Comparison of ENCODE assay signal across 7 cellular contexts in genomic region chr15:31489801-31490646, GRCh38.
DNase-seq lines count a peak whose midpoint lies in the region; ATAC-seq, FAIRE-seq and TF ChIP-seq lines count a peak whose summit lies in the region.

No MANE protein-coding gene starts in this region.

- dilution Hi-C loops in mammary epithelial cell (cut with HindIII; ENCODE audit: low sequenced_read_pairs) (loop anchor here (25.0 kb wide), 1 partner anchor 378 kb away; the partner anchor contains the start of gene TRPM1), keratinocyte (cut with MboI; ENCODE audit: extremely low pct_ligation_motif_present, low sequenced_read_pairs) (no loop called here)

- no peak overlapping the region for H3K4me3 ChIP-seq in HAP-1
- no peak overlapping the region for H3K4me3 ChIP-seq in mammary epithelial cell (replicated peaks in 1 of 3; ENCODE audit: insufficient read depth in 1 of 3, low read depth in 2 of 3, low read length in 3 of 3)
- no peak overlapping the region for H3K4me3 ChIP-seq in keratinocyte (ENCODE audit: control insufficient read depth in 2 of 3, extremely low read depth in 1 of 3, insufficient read depth in 2 of 3, low read depth in 1 of 3, low read length in 3 of 3)

- 50% methylated on average over 12 of the region's 12 CpGs for WGBS in mammary epithelial cell (ENCODE audit: low coverage, missing lambda C conversion rate)

- intact Hi-C loops in mammary epithelial cell (cut with micrococcal nuclease), result loop anchor here (1.0 to 2.0 kb wide), 2 partner anchors 25 to 361 kb away; no protein-coding TSS in a partner anchor

- in situ Hi-C loops in HAP-1 (cut with MboI; ENCODE audit: low sequenced_read_pairs), result loop anchor here (5.0 kb wide), 1 partner anchor 278 kb away; no protein-coding TSS in a partner anchor
- in situ Hi-C loops in mammary epithelial cell (cut with MboI; ENCODE audit: low sequenced_read_pairs in 2 of 2), result loop anchor here (5.0 to 25.0 kb wide), 5 partner anchors 48 to 828 kb away; no protein-coding TSS in a partner anchor

- no peaks in the 10 kb centered on the region for H3K79me2 ChIP-seq in mammary epithelial cell (ENCODE audit: insufficient read depth, low read length)
- H3K79me2 ChIP-seq in keratinocyte (ENCODE audit: control insufficient read depth, insufficient read depth, low read length), result no peaks in the 10 kb centered on the region

- H3K9me3 ChIP-seq in HAP-1 (no peaks in the 10 kb centered on the region), mammary epithelial cell (replicated peaks; ENCODE audit: insufficient read depth, low read length) (peaks cover 2% of the 10 kb centered on the region), keratinocyte (ENCODE audit: control insufficient read depth, low read depth, low read length) (no peaks in the 10 kb centered on the region)

- TF ChIP-seq CTCF in D721Med (IDR thresholded peaks at IDR 0.05; ENCODE audit: insufficient read depth, missing control alignments), result peak; percentile 86
- TF ChIP-seq CTCF in mammary epithelial cell (conservative IDR thresholded peaks at IDR 0.05 in 1 of 2, IDR thresholded peaks at IDR 0.05 in 1 of 2; ENCODE audit: extremely low read depth in 1 of 2, insufficient read depth in 1 of 2, low read depth in 1 of 2, low read length in 2 of 2), result peak; percentile 90 to 94
- peak; percentile 77 to 91 (median 90) for TF ChIP-seq CTCF in keratinocyte (optimal IDR thresholded peaks at IDR 0.05 in 1 of 3, IDR thresholded peaks at IDR 0.05 in 1 of 3, conservative IDR thresholded peaks at IDR 0.05 in 1 of 3; ENCODE audit: extremely low read depth in 1 of 3, insufficient read depth in 2 of 3, low read length in 3 of 3)

- H3K9me1 ChIP-seq in keratinocyte (ENCODE audit: control insufficient read depth, extremely low read depth, insufficient read depth, low read length), result no peaks in the 10 kb centered on the region

- H3K4me2 ChIP-seq in mammary epithelial cell (ENCODE audit: insufficient read depth, low read depth, low read length) (no peak overlapping the region), keratinocyte (ENCODE audit: control insufficient read depth, extremely low read depth, insufficient read depth, low read depth, low read length) (no peak overlapping the region)

- H3K27me3 ChIP-seq in HAP-1 (ENCODE audit: low read depth) (no peaks in the 10 kb centered on the region), mammary epithelial cell (ENCODE audit: insufficient read depth, low read length) (no peaks in the 10 kb centered on the region), keratinocyte (ENCODE audit: control insufficient read depth, extremely low read depth, insufficient read depth, low read length) (no peaks in the 10 kb centered on the region)

- H3K9ac ChIP-seq in mammary epithelial cell (ENCODE audit: insufficient read depth, low read length), result no peak overlapping the region
- H3K9ac ChIP-seq in keratinocyte (ENCODE audit: control insufficient read depth, extremely low read depth, insufficient read depth, low read length), result no peak overlapping the region

- H3K36me3 ChIP-seq in HAP-1 (replicated peaks) (no peaks in the 10 kb centered on the region), mammary epithelial cell (ENCODE audit: insufficient read depth, low read length) (no peaks in the 10 kb centered on the region), keratinocyte (ENCODE audit: control insufficient read depth in 2 of 2, extremely low read depth in 1 of 2, insufficient read depth in 2 of 2, low read length in 2 of 2) (no peaks in the 10 kb centered on the region)

- H2AFZ ChIP-seq in mammary epithelial cell (ENCODE audit: low read depth, low read length) (no peak overlapping the region), keratinocyte (ENCODE audit: control insufficient read depth, low read length) (no peak overlapping the region)

- ATAC-seq in GM21515 (IDR thresholded peaks at IDR 0.05; ENCODE audit: unreplicated experiment), result no peak

- FAIRE-seq in D721Med (lab: Jason Lieb, UNC), result no peak
- FAIRE-seq in keratinocyte (lab: Jason Lieb, UNC), result peak; percentile 88

- H3K4me1 ChIP-seq in HAP-1 (no peaks in the 10 kb centered on the region), mammary epithelial cell (ENCODE audit: insufficient read depth, low read length) (peaks cover 22% of the 10 kb centered on the region), keratinocyte (ENCODE audit: control insufficient read depth, extremely low read depth, insufficient read depth, low read length) (peaks cover 27% of the 10 kb centered on the region)

- DNase-seq in D721Med (ENCODE audit: insufficient read length, low spot score), result peak; percentile 65
- DNase-seq in HAP-1 (ENCODE audit: low spot score in 2 of 2), result peak; percentile 47 to 55
- DNase-seq in SHP77 (lab: John Stamatoyannopoulos, UW), result peak; percentile 39 to 55
- DNase-seq in mammary epithelial cell, result peak; percentile 45
- no peak for DNase-seq in keratinocyte (ENCODE audit: low read depth, low spot score)
- DNase-seq in superior temporal gyrus (ENCODE audit: extremely low spot score), result peak; percentile 84

- H3K27ac ChIP-seq in mammary epithelial cell (ENCODE audit: insufficient read depth, low read depth, low read length), result no peak overlapping the region
- no peak overlapping the region for H3K27ac ChIP-seq in keratinocyte (ENCODE audit: control insufficient read depth, insufficient read depth, low read length)

- CTCF ChIA-PET in mammary epithelial cell (lab: Charles Lee; ENCODE audit: low non-redundant PET), result interaction anchor here (0.6 to 0.8 kb wide), 5 partner anchors 9 to 365 kb away, joined by 3 to 6 read pairs (median 4); no protein-coding TSS in a partner anchor

- H4K20me1 ChIP-seq in mammary epithelial cell (ENCODE audit: insufficient read depth, low read length) (no peaks in the 10 kb centered on the region), keratinocyte (ENCODE audit: control insufficient read depth, extremely low read depth, insufficient read depth, low read length) (no peaks in the 10 kb centered on the region)

- BruUV-seq in mammary epithelial cell (replicated peaks; lab: Mats Ljungman, UMichigan), result no TSS peak
